Comparison of ENCODE assay signal across 18 cellular contexts in the genomic region with DNA sequence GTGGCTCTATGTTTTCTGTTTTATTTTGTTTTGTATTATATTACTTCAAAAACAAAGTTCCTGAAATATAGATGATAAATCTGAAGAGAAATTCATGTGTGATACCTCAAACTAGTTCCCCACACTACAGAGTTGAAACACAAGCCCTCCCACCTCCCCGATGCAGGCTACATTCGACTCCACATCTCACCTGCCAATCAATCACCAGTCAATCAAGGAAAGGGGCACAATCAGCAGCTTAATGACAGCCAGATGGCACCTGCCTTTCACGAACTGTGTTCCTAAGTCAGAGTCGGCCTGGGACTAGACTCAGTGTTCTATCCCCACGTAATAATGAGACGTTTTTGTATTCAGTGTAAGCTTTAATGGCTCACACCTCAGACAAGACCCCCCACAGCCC.
A peak's percentile ranks its signal among the peaks of the same experiment; 100 is the strongest.
DNase-seq lines count a peak whose midpoint lies in the region; ATAC-seq and TF ChIP-seq lines count a peak whose summit lies in the region.
"Had no signal": no experiment of that assay in that cellular context is flagged by ENCODE, and none has a peak within 500 bp of the region (broad histone marks: within the 10 kb centered on the region; RNA-seq: fewer than 3 reads in every experiment).

No MANE protein-coding gene starts in this region.

- H3K36me3 ChIP-seq in PC-9 (ENCODE audit: low read depth): no peaks in the 10 kb centered on the region
- H3K36me3 ChIP-seq in trophoblast cell (ENCODE audit: control insufficient read depth in 1 of 2, insufficient read depth in 2 of 2, low read length in 2 of 2): no peaks in the 10 kb centered on the region
- H3K36me3 ChIP-seq: BE2C, BLaER1 had no signal

- H3F3A ChIP-seq in PC-9 (ENCODE audit: insufficient read depth, low read depth): no peaks in the 10 kb centered on the region

- no peak overlapping the region for H4K8ac ChIP-seq in trophoblast cell (ENCODE audit: low read depth, low read length)

- POLR2A ChIA-PET in HEK293T (lab: Yijun Ruan, JAX) (no interaction called here), PC-9 (lab: Charles Lee; ENCODE audit: unreplicated experiment) (no interaction called here)

- no peak overlapping the region for H2BK5ac ChIP-seq in trophoblast cell (ENCODE audit: low read depth, low read length, poor library complexity)

- H3K4me3 ChIP-seq in PC-9 (no peak overlapping the region), trophoblast cell (ENCODE audit: low read depth, low read length) (no peak overlapping the region)
- H3K4me3 ChIP-seq: BLaER1, GM12878 had no signal

- H3K79me2 ChIP-seq in PC-9 (ENCODE audit: low read depth) (no peaks in the 10 kb centered on the region), trophoblast cell (ENCODE audit: control insufficient read depth, insufficient read depth, low read length, poor library complexity) (no peaks in the 10 kb centered on the region)

- H3K27ac ChIP-seq in PC-9 (no peak overlapping the region), trophoblast cell (ENCODE audit: low read depth, low read length) (no peak overlapping the region)
- H3K27ac ChIP-seq: BLaER1 had no signal

- CTCF ChIA-PET in HEK293T (lab: Yijun Ruan, JAX) (no interaction called here), PC-9 (lab: Charles Lee) (no interaction called here)

- H3K4ac ChIP-seq in trophoblast cell (ENCODE audit: low read depth, low read length): no peak overlapping the region

- H4K91ac ChIP-seq in trophoblast cell (ENCODE audit: low read depth, low read length): no peak overlapping the region

- H3K9me3 ChIP-seq in PC-9 (ENCODE audit: insufficient read depth, low read depth): no peaks in the 10 kb centered on the region
- no peaks in the 10 kb centered on the region for H3K9me3 ChIP-seq in trophoblast cell (ENCODE audit: insufficient read depth, low read depth, low read length)
- H3K9me3 ChIP-seq: BE2C, BLaER1, Caco-2 had no signal

- no peaks in the 10 kb centered on the region for H3K79me1 ChIP-seq in trophoblast cell (ENCODE audit: low read length)

- H3K9ac ChIP-seq in trophoblast cell (ENCODE audit: low read length): no peak overlapping the region
- H3K9ac ChIP-seq: BLaER1 had no signal

- no peaks in the 10 kb centered on the region for H4K20me1 ChIP-seq in PC-9 (ENCODE audit: insufficient read depth)
- H4K20me1 ChIP-seq: BLaER1 had no signal

- H2AFZ ChIP-seq in PC-9: peak overlapping the region; percentile 30; the same call in 1 of the 2 replicates
- no peak overlapping the region for H2AFZ ChIP-seq in trophoblast cell (ENCODE audit: insufficient read depth, low read length, poor library complexity)

- H3K4me1 ChIP-seq in PC-9 (replicated peaks; ENCODE audit: insufficient read depth) (no peaks in the 10 kb centered on the region), trophoblast cell (ENCODE audit: control insufficient read depth in 1 of 2, insufficient read depth in 2 of 2, low read length in 2 of 2) (no peaks in the 10 kb centered on the region)
- H3K4me1 ChIP-seq: BE2C, BLaER1, Caco-2 had no signal

- no peak overlapping the region for H3K18ac ChIP-seq in trophoblast cell (ENCODE audit: low read length)

- no peak overlapping the region for H4K12ac ChIP-seq in trophoblast cell (ENCODE audit: low read depth, low read length)

- no peak overlapping the region for H2BK120ac ChIP-seq in trophoblast cell (ENCODE audit: insufficient read depth, low read length, poor library complexity)

- TF ChIP-seq CTCF in PC-9 (conservative IDR thresholded peaks at IDR 0.05): no peak

- no peak overlapping the region for H2AK5ac ChIP-seq in trophoblast cell (ENCODE audit: low read length)

- intact Hi-C loops in PC-9 (cut with micrococcal nuclease; ENCODE audit: unreplicated experiment): no loop called here

- WGBS in trophoblast cell (ENCODE audit: extremely low coverage, insufficient coverage, insufficient read length): no CpG with 5 or more reads among the region's 6 CpGs

- H3K9me2 ChIP-seq in PC-9 (ENCODE audit: insufficient read depth): no peaks in the 10 kb centered on the region

- H3K4me2 ChIP-seq in PC-9: no peak overlapping the region
- H3K4me2 ChIP-seq in trophoblast cell (ENCODE audit: low read length): no peak overlapping the region
- H3K4me2 ChIP-seq: BLaER1 had no signal

- H3K27me3 ChIP-seq in PC-9 (ENCODE audit: insufficient read depth, low read depth) (no peaks in the 10 kb centered on the region), trophoblast cell (ENCODE audit: insufficient read depth, low read length) (no peaks in the 10 kb centered on the region)
- H3K27me3 ChIP-seq: BE2C, BLaER1 had no signal

- no peak overlapping the region for H3K14ac ChIP-seq in trophoblast cell (ENCODE audit: low read length)

- no peak for DNase-seq in HEK293T (ENCODE audit: extremely low spot score)
- DNase-seq in NCI-H82 (lab: John Stamatoyannopoulos, UW): peak; percentile 77
- DNase-seq in PC-9: no peak
- no peak for DNase-seq in trophoblast cell
- no peak for DNase-seq in cortex of kidney (lab: John Stamatoyannopoulos, UW)
- no peak for DNase-seq in GF-D8 (lab: John Stamatoyannopoulos, UW)
- DNase-seq: 8988T; ACHN; BE2C; C1 segment of cervical spinal cord; Caco-2; Calu3; CD4-positive, alpha-beta memory T cell; CD4-positive, CD25-positive, alpha-beta regulatory T cell; DMS79 treated with DMSO at 0.1 percent for 48 hours had no signal

- no peak for ATAC-seq in HG03565 (IDR thresholded peaks at IDR 0.05; ENCODE audit: unreplicated experiment)
- ATAC-seq: GM12878 had no signal

- no TSS peak for BruUV-seq in PC-9 (replicated peaks; lab: Mats Ljungman, UMichigan)

- H3K23ac ChIP-seq in trophoblast cell (ENCODE audit: low read length): peak overlapping the region; percentile 89

- H2BK12ac ChIP-seq in trophoblast cell (ENCODE audit: low read length): no peak overlapping the region

TF ChIP-seq in HEK293T, 16 proteins besides CTCF, POLR2A, EP300 and RAD21:
- TF ChIP-seq NFRKB (IDR thresholded peaks at IDR 0.05): no peak
- TF ChIP-seq, protein P1, sequence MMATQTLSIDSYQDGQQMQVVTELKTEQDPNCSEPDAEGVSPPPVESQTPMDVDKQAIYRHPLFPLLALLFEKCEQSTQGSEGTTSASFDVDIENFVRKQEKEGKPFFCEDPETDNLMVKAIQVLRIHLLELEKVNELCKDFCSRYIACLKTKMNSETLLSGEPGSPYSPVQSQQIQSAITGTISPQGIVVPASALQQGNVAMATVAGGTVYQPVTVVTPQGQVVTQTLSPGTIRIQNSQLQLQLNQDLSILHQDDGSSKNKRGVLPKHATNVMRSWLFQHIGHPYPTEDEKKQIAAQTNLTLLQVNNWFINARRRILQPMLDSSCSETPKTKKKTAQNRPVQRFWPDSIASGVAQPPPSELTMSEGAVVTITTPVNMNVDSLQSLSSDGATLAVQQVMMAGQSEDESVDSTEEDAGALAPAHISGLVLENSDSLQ (IDR thresholded peaks at IDR 0.05): peak; percentile 57
TF ChIP-seq in HEK293T: peak in this region for 1.
